ENCODE assay signal across 39 cellular contexts in genomic region chr2:66674087-66674486, GRCh38.
"Had no signal": no experiment of that assay in that cellular context is flagged by ENCODE, and none has a peak within 500 bp of the region (broad histone marks: within the 10 kb centered on the region; RNA-seq: fewer than 3 reads in every experiment).

No MANE protein-coding gene starts in this region.

- H3K4me3 Mint-ChIP-seq: activated CD4-positive, alpha-beta memory T cell treated with anti-CD3 and anti-CD28 coated beads, Interleukin-2, amount 10 ng/mL, durations not matched to agents 7 days and 5 days; activated CD4-positive, alpha-beta T cell treated with anti-CD3 and anti-CD28 coated beads for 36 hours; activated CD4-positive, alpha-beta T cell treated with anti-CD3 and anti-CD28 coated beads, Interleukin-2, amount 10 ng/mL, durations not matched to agents 7 days and 5 days; activated CD8-positive, alpha-beta memory T cell treated with anti-CD3 and anti-CD28 coated beads, Interleukin-2, amount 10 ng/mL, durations not matched to agents 7 days and 5 days; activated CD8-positive, alpha-beta T cell treated with anti-CD3 and anti-CD28 coated beads, Interleukin-2, amount 10 ng/mL, durations not matched to agents 7 days and 5 days; activated naive CD4-positive, alpha-beta T cell treated with anti-CD3 and anti-CD28 coated beads, Interleukin-2, amount 10 ng/mL, durations not matched to agents 7 days and 5 days; activated naive CD4-positive, alpha-beta T cell treated with anti-CD3 and anti-CD28 coated beads, Interleukin-2, amount 50 U/mL, for 24 hours; activated naive CD8-positive, alpha-beta T cell; activated naive CD8-positive, alpha-beta T cell treated with anti-CD3 and anti-CD28 coated beads, Interleukin-2, amount 10 ng/mL, durations not matched to agents 7 days and 5 days; activated naive CD8-positive, alpha-beta T cell treated with anti-CD3 and anti-CD28 coated beads, Interleukin-2, amount 50 U/mL, for 24 hours; activated T-cell treated with anti-CD3 and anti-CD28 coated beads, Interleukin-2, amount 50 U/mL, for 24 hours; brain; central memory CD8-positive, alpha-beta T cell; T-helper 1 cell treated with Interleukin-12 subunit alpha and Interleukin-12 subunit beta and Interleukin-4 antibody, amounts not matched to agents 30 μg/mL and 1 μg/mL, for 36 hours; T-helper 2 cell treated with Interferon-gamma antibody and Interleukin-4, amounts not matched to agents 5 μg/mL and 100 μg/mL, for 36 hours; WTC11 had no signal

- H3K4me1 ChIP-seq: ascending aorta had no signal

- H3K36me3 ChIP-seq: ascending aorta, cardiac muscle cell, WERI-Rb-1 had no signal

- FAIRE-seq: bronchial epithelial cell had no signal

- DNase-seq: activated CD4-positive, alpha-beta memory T cell treated with anti-CD3 and anti-CD28 coated beads, Interleukin-2, amount 10 ng/mL, durations not matched to agents 7 days and 5 days; activated CD4-positive, alpha-beta T cell treated with anti-CD3 and anti-CD28 coated beads for 1 hour; activated CD4-positive, alpha-beta T cell treated with anti-CD3 and anti-CD28 coated beads for 36 hours; activated CD4-positive, alpha-beta T cell treated with anti-CD3 and anti-CD28 coated beads for 48 hours; activated CD4-positive, alpha-beta T cell treated with anti-CD3 and anti-CD28 coated beads, Interleukin-2, amount 10 ng/mL, durations not matched to agents 7 days and 5 days; activated CD4-positive, alpha-beta T cell treated with anti-CD3 and anti-CD28 coated beads, Interleukin-2, amount 50 U/mL, for 48 hours; activated CD4-positive, CD25-positive, alpha-beta regulatory T cell; activated CD8-positive, alpha-beta memory T cell treated with anti-CD3 and anti-CD28 coated beads for 24 hours; activated CD8-positive, alpha-beta memory T cell treated with anti-CD3 and anti-CD28 coated beads, Interleukin-2, amount 10 ng/mL, durations not matched to agents 7 days and 5 days; activated CD8-positive, alpha-beta memory T cell treated with anti-CD3 and anti-CD28 coated beads, Interleukin-2, amount 50 U/mL, for 48 hours; activated CD8-positive, alpha-beta T cell treated with anti-CD3 and anti-CD28 coated beads, Interleukin-2, amount 10 ng/mL, durations not matched to agents 7 days and 5 days; activated effector memory CD4-positive, alpha-beta T cell treated with Interleukin-2 at 50 U/mL for 16 hours; activated gamma-delta T cell; activated naive CD4-positive, alpha-beta T cell treated with anti-CD3 and anti-CD28 coated beads, Interleukin-2, amount 10 ng/mL, durations not matched to agents 7 days and 5 days; activated naive CD4-positive, alpha-beta T cell treated with Interleukin-2 at 50 U/mL for 16 hours; activated naive CD8-positive, alpha-beta T cell treated with anti-CD3 and anti-CD28 coated beads, Interleukin-2, amount 10 ng/mL, durations not matched to agents 7 days and 5 days; activated naive CD8-positive, alpha-beta T cell treated with anti-CD3 and anti-CD28 coated beads, Interleukin-2, amount 50 U/mL, for 24 hours; activated T-cell treated with anti-CD3 and anti-CD28 coated beads, Interleukin-2, amount 50 U/mL, for 24 hours; activated T-cell treated with anti-CD3 and anti-CD28 coated beads, Interleukin-2, amount 50 U/mL, for 48 hours; amygdala; anterior cingulate cortex; caudate nucleus; cerebellar nuclear complex; T-helper 1 cell; T-helper 2 cell; T-helper 9 cell; WERI-Rb-1 had no signal

- H3K27ac Mint-ChIP-seq: activated CD4-positive, alpha-beta memory T cell treated with anti-CD3 and anti-CD28 coated beads, Interleukin-2, amount 10 ng/mL, durations not matched to agents 7 days and 5 days; activated CD4-positive, alpha-beta T cell treated with anti-CD3 and anti-CD28 coated beads for 36 hours; activated CD4-positive, alpha-beta T cell treated with anti-CD3 and anti-CD28 coated beads, Interleukin-2, amount 10 ng/mL, durations not matched to agents 7 days and 5 days; activated CD8-positive, alpha-beta memory T cell treated with anti-CD3 and anti-CD28 coated beads, Interleukin-2, amount 10 ng/mL, durations not matched to agents 7 days and 5 days; activated CD8-positive, alpha-beta T cell treated with anti-CD3 and anti-CD28 coated beads, Interleukin-2, amount 10 ng/mL, durations not matched to agents 7 days and 5 days; activated naive CD4-positive, alpha-beta T cell treated with anti-CD3 and anti-CD28 coated beads, Interleukin-2, amount 10 ng/mL, durations not matched to agents 7 days and 5 days; activated naive CD4-positive, alpha-beta T cell treated with anti-CD3 and anti-CD28 coated beads, Interleukin-2, amount 50 U/mL, for 24 hours; activated naive CD8-positive, alpha-beta T cell; activated naive CD8-positive, alpha-beta T cell treated with anti-CD3 and anti-CD28 coated beads, Interleukin-2, amount 10 ng/mL, durations not matched to agents 7 days and 5 days; activated naive CD8-positive, alpha-beta T cell treated with anti-CD3 and anti-CD28 coated beads, Interleukin-2, amount 50 U/mL, for 24 hours; activated T-cell treated with anti-CD3 and anti-CD28 coated beads, Interleukin-2, amount 50 U/mL, for 24 hours; activated T-helper 2 cell treated with anti-CD3 and anti-CD28 coated beads, Interferon-gamma antibody, Interleukin-2, Interleukin-4, amounts not matched to agents 10 μg/mL and 5 μg/mL and 100 μg/mL, durations not matched to agents 14 hours and 24 hours and 36 hours; brain; T-helper 1 cell treated with Interleukin-12 subunit alpha and Interleukin-12 subunit beta and Interleukin-4 antibody, amounts not matched to agents 30 μg/mL and 1 μg/mL, for 36 hours; T-helper 2 cell treated with Interferon-gamma antibody and Interleukin-4, amounts not matched to agents 5 μg/mL and 100 μg/mL, for 36 hours; WTC11 had no signal

- H3K27ac ChIP-seq: ascending aorta, cardiac muscle cell, WERI-Rb-1 had no signal

- H3K9me3 Mint-ChIP-seq: activated CD4-positive, alpha-beta memory T cell treated with anti-CD3 and anti-CD28 coated beads, Interleukin-2, amount 10 ng/mL, durations not matched to agents 7 days and 5 days; activated CD4-positive, alpha-beta T cell treated with anti-CD3 and anti-CD28 coated beads, Interleukin-2, amount 10 ng/mL, durations not matched to agents 7 days and 5 days; activated naive CD4-positive, alpha-beta T cell treated with anti-CD3 and anti-CD28 coated beads, Interleukin-2, amount 10 ng/mL, durations not matched to agents 7 days and 5 days; activated naive CD8-positive, alpha-beta T cell treated with anti-CD3 and anti-CD28 coated beads, Interleukin-2, amount 10 ng/mL, durations not matched to agents 7 days and 5 days; activated T-cell treated with anti-CD3 and anti-CD28 coated beads, Interleukin-2, amount 50 U/mL, for 24 hours; activated T-helper 2 cell treated with anti-CD3 and anti-CD28 coated beads, Interferon-gamma antibody, Interleukin-2, Interleukin-4, amounts not matched to agents 10 μg/mL and 5 μg/mL and 100 μg/mL, durations not matched to agents 14 hours and 24 hours and 36 hours; brain; T-helper 1 cell treated with Interleukin-12 subunit alpha and Interleukin-12 subunit beta and Interleukin-4 antibody, amounts not matched to agents 30 μg/mL and 1 μg/mL, for 36 hours; T-helper 2 cell treated with Interferon-gamma antibody and Interleukin-4, amounts not matched to agents 5 μg/mL and 100 μg/mL, for 36 hours; WTC11 had no signal

- H3K36me3 Mint-ChIP-seq: activated CD8-positive, alpha-beta memory T cell treated with anti-CD3 and anti-CD28 coated beads, Interleukin-2, amount 10 ng/mL, durations not matched to agents 7 days and 5 days; activated naive CD4-positive, alpha-beta T cell treated with anti-CD3 and anti-CD28 coated beads, Interleukin-2, amount 10 ng/mL, durations not matched to agents 7 days and 5 days; activated naive CD4-positive, alpha-beta T cell treated with anti-CD3 and anti-CD28 coated beads, Interleukin-2, amount 50 U/mL, for 24 hours; activated naive CD8-positive, alpha-beta T cell; activated naive CD8-positive, alpha-beta T cell treated with anti-CD3 and anti-CD28 coated beads, Interleukin-2, amount 10 ng/mL, durations not matched to agents 7 days and 5 days; brain; WTC11 had no signal

- ATAC-seq: activated CD4-positive, alpha-beta T cell treated with anti-CD3 and anti-CD28 coated beads for 36 hours; activated CD4-positive, CD25-positive, alpha-beta regulatory T cell treated with anti-CD3 and anti-CD28 coated beads, Interleukin-2, amount 50 U/mL, for 24 hours; activated CD8-positive, alpha-beta memory T cell treated with anti-CD3 and anti-CD28 coated beads, Interleukin-2, amount 10 ng/mL, durations not matched to agents 7 days and 5 days; activated CD8-positive, alpha-beta T cell treated with anti-CD3 and anti-CD28 coated beads, Interleukin-2, amount 10 ng/mL, durations not matched to agents 7 days and 5 days; activated naive CD8-positive, alpha-beta T cell treated with anti-CD3 and anti-CD28 coated beads, Interleukin-2, amount 50 U/mL, for 24 hours; WTC11 had no signal

- H3K4me3 ChIP-seq: ascending aorta, cardiac muscle cell had no signal

- H3K27me3 Mint-ChIP-seq: activated CD4-positive, alpha-beta memory T cell treated with anti-CD3 and anti-CD28 coated beads, Interleukin-2, amount 10 ng/mL, durations not matched to agents 7 days and 5 days; activated CD4-positive, alpha-beta T cell treated with anti-CD3 and anti-CD28 coated beads for 36 hours; activated CD4-positive, alpha-beta T cell treated with anti-CD3 and anti-CD28 coated beads, Interleukin-2, amount 10 ng/mL, durations not matched to agents 7 days and 5 days; activated CD8-positive, alpha-beta memory T cell treated with anti-CD3 and anti-CD28 coated beads, Interleukin-2, amount 10 ng/mL, durations not matched to agents 7 days and 5 days; activated naive CD4-positive, alpha-beta T cell treated with anti-CD3 and anti-CD28 coated beads, Interleukin-2, amount 10 ng/mL, durations not matched to agents 7 days and 5 days; activated naive CD8-positive, alpha-beta T cell; activated naive CD8-positive, alpha-beta T cell treated with anti-CD3 and anti-CD28 coated beads, Interleukin-2, amount 10 ng/mL, durations not matched to agents 7 days and 5 days; activated naive CD8-positive, alpha-beta T cell treated with anti-CD3 and anti-CD28 coated beads, Interleukin-2, amount 50 U/mL, for 24 hours; activated T-cell treated with anti-CD3 and anti-CD28 coated beads, Interleukin-2, amount 50 U/mL, for 24 hours; central memory CD8-positive, alpha-beta T cell had no signal

- H3K9me3 ChIP-seq: ascending aorta had no signal

- H3K4me1 Mint-ChIP-seq: activated CD4-positive, alpha-beta memory T cell treated with anti-CD3 and anti-CD28 coated beads, Interleukin-2, amount 10 ng/mL, durations not matched to agents 7 days and 5 days; activated CD4-positive, alpha-beta T cell treated with anti-CD3 and anti-CD28 coated beads for 36 hours; activated CD4-positive, alpha-beta T cell treated with anti-CD3 and anti-CD28 coated beads, Interleukin-2, amount 10 ng/mL, durations not matched to agents 7 days and 5 days; activated CD8-positive, alpha-beta memory T cell treated with anti-CD3 and anti-CD28 coated beads, Interleukin-2, amount 10 ng/mL, durations not matched to agents 7 days and 5 days; activated naive CD4-positive, alpha-beta T cell treated with anti-CD3 and anti-CD28 coated beads, Interleukin-2, amount 10 ng/mL, durations not matched to agents 7 days and 5 days; activated naive CD4-positive, alpha-beta T cell treated with anti-CD3 and anti-CD28 coated beads, Interleukin-2, amount 50 U/mL, for 24 hours; activated naive CD8-positive, alpha-beta T cell treated with anti-CD3 and anti-CD28 coated beads, Interleukin-2, amount 10 ng/mL, durations not matched to agents 7 days and 5 days; activated naive CD8-positive, alpha-beta T cell treated with anti-CD3 and anti-CD28 coated beads, Interleukin-2, amount 50 U/mL, for 24 hours; central memory CD8-positive, alpha-beta T cell had no signal

- H3K27me3 ChIP-seq: ascending aorta, cardiac muscle cell had no signal
